9 cellular contexts compared by ENCODE assay signal in genomic region chr7:103989785-103990775, GRCh38. TPM values are rescaled to one million over a fixed set of nuclear protein-coding genes. Genes with fewer than 3 reads are reported as not detected.
DNase-seq lines count a peak whose midpoint lies in the region; ATAC-seq and TF ChIP-seq lines count a peak whose summit lies in the region.
"Had no signal": no experiment of that assay in that cellular context is flagged by ENCODE, and none has a peak within 500 bp of the region (broad histone marks: within the 10 kb centered on the region; RNA-seq: fewer than 3 reads in every experiment).

No MANE protein-coding gene starts in this region.

- no peak overlapping the region for H3K4me2 ChIP-seq in Karpas-422 (ENCODE audit: low read depth, low read length, poor library complexity, severe bottlenecking)

- peak in 1 of 2 donors; percentile 19 for TF ChIP-seq POLR2A in adrenal gland (IDR thresholded peaks at IDR 0.05)

- DNase-seq in AG04450 (ENCODE audit: low read depth, low spot score): no peak
- DNase-seq in GM20000 (ENCODE audit: low spot score): peak; percentile 41
- DNase-seq in NCI-H82 (lab: John Stamatoyannopoulos, UW): peak; percentile 85
- DNase-seq in adrenal gland: no peak
- DNase-seq in Karpas-422: no peak

- WGBS in ectodermal cell, 2 experiments: 2 to 4% methylated on average over 82 of the region's 82 CpGs
- 1 to 2% methylated on average over 32 to 46 of the region's 82 CpGs for WGBS in mesodermal cell (ENCODE audit: insufficient coverage in 2 of 2), 2 experiments
- 0 to 1% (median 1%) methylated on average over 25 to 82 of the region's 82 CpGs for WGBS in adrenal gland, 4 donors

- no peak for TF ChIP-seq CTCF in AG04450 (IDR thresholded peaks at IDR 0.05; ENCODE audit: low read depth, low read length)
- no peak for TF ChIP-seq CTCF in GM20000 (IDR thresholded peaks at IDR 0.05; ENCODE audit: extremely low read depth, missing control alignments)
- no peak for TF ChIP-seq CTCF in adrenal gland (IDR thresholded peaks at IDR 0.05)

- ATAC-seq in GM19455 (IDR thresholded peaks at IDR 0.05; ENCODE audit: unreplicated experiment): no peak

- CTCF ChIA-PET in AG04450 (lab: Charles Lee): no interaction called here

- H2AFZ ChIP-seq in Karpas-422 (ENCODE audit: low read length): no peak overlapping the region

- H3K27ac ChIP-seq in AG04450 (ENCODE audit: low read depth, low read length) (no peak overlapping the region), ectodermal cell (ENCODE audit: insufficient read depth, low read depth, low read length, poor library complexity, severe bottlenecking) (no peak overlapping the region), mesodermal cell (ENCODE audit: low read depth, low read length, severe bottlenecking) (no peak overlapping the region), adrenal gland (peak overlapping the region in 1 of 5 donors; percentile 30), Karpas-422 (ENCODE audit: low read length) (no peak overlapping the region)
- H3K27ac ChIP-seq: epithelial cell of prostate had no signal

- intact Hi-C loops in adrenal gland (cut with DNase I): no loop called here

- H3K9me3 ChIP-seq in AG04450 (ENCODE audit: control insufficient read depth, insufficient read depth, low read length) (no peaks in the 10 kb centered on the region; the same call in 1 of the 2 replicates), ectodermal cell (ENCODE audit: control insufficient read depth, low read length) (no peaks in the 10 kb centered on the region), mesodermal cell (ENCODE audit: control insufficient read depth, low read length) (no peaks in the 10 kb centered on the region), adrenal gland (replicated peaks in 1 of 3) (no peaks in the 10 kb centered on the region), Karpas-422 (ENCODE audit: low read length) (no peaks in the 10 kb centered on the region)

- H3K4me3 ChIP-seq in AG04450 (ENCODE audit: low read depth, low read length) (peak overlapping the region; percentile 59), ectodermal cell (ENCODE audit: insufficient read depth, low read depth, low read length) (peak overlapping the region; percentile 35), mesodermal cell (ENCODE audit: extremely low read depth, insufficient read depth, low read length, poor library complexity, severe bottlenecking) (peak overlapping the region; percentile 39), adrenal gland (peak overlapping the region in 2 of 4 donors; percentile 26 to 57), Karpas-422 (ENCODE audit: low read length) (no peak overlapping the region)

- H3K36me3 ChIP-seq in ectodermal cell (ENCODE audit: control insufficient read depth, insufficient read depth, low read length): no peaks in the 10 kb centered on the region
- no peaks in the 10 kb centered on the region for H3K36me3 ChIP-seq in mesodermal cell (ENCODE audit: control insufficient read depth, insufficient read depth, low read length)
- H3K36me3 ChIP-seq in adrenal gland (replicated peaks in 1 of 2): no peaks in the 10 kb centered on the region
- H3K36me3 ChIP-seq in Karpas-422 (ENCODE audit: insufficient read depth, low read length): no peaks in the 10 kb centered on the region

- POLR2A ChIA-PET in AG04450 (lab: Yijun Ruan, JAX): no interaction called here

- no peaks in the 10 kb centered on the region for H4K20me1 ChIP-seq in Karpas-422 (ENCODE audit: insufficient read depth, low read depth, low read length)

- H3K9me2 ChIP-seq in Karpas-422 (replicated peaks; ENCODE audit: insufficient read depth, low read length): no peaks in the 10 kb centered on the region

- H3K4me1 ChIP-seq in ectodermal cell (ENCODE audit: control insufficient read depth, insufficient read depth, low read length) (peaks cover 5% of the 10 kb centered on the region), mesodermal cell (ENCODE audit: control insufficient read depth, insufficient read depth, low read length, poor library complexity, severe bottlenecking) (peaks cover 6% of the 10 kb centered on the region), adrenal gland (replicated peaks in 1 of 2) (peaks cover 0 to 6% of the 10 kb centered on the region in 2 donors), Karpas-422 (ENCODE audit: low read length) (no peaks in the 10 kb centered on the region)

- H3K79me2 ChIP-seq in Karpas-422 (ENCODE audit: low read length): no peaks in the 10 kb centered on the region

- no peak overlapping the region for H3K9ac ChIP-seq in Karpas-422 (ENCODE audit: low read length)

- H3K27me3 ChIP-seq in AG04450 (ENCODE audit: control insufficient read depth, insufficient read depth, low read length) (peaks cover 25% of the 10 kb centered on the region), ectodermal cell (ENCODE audit: control insufficient read depth, insufficient read depth, low read length, poor library complexity, severe bottlenecking) (peaks cover 74% of the 10 kb centered on the region), adrenal gland (peaks cover 32% of the 10 kb centered on the region), Karpas-422 (ENCODE audit: low read length) (no peaks in the 10 kb centered on the region)

RNA-seq across cellular contexts. Expression of gene RELN, which starts 0.6 kb away (rescaled TPM):
- polyA plus RNA-seq in AG04450 (2011; rRNA removed) (6.0 and 7.6 TPM in 2 replicates), adrenal gland (1 to 10 TPM in 2 of 3 donors, under 1 TPM in 1; 0.88 to 2.6 (median 2.0) TPM)
- 17.0 and 19.7 TPM in 2 replicates for polyA minus RNA-seq in AG04450 (2011; rRNA and poly(A)+ RNA removed)
- 2.7 TPM for polyA plus RNA-seq in ectodermal cell (2013, experiment 1 of 4)
- 2.3 TPM for polyA plus RNA-seq in ectodermal cell (2013, experiment 2 of 4)
- 1.7 TPM for polyA plus RNA-seq in ectodermal cell (2013, experiment 3 of 4)
- polyA plus RNA-seq in ectodermal cell (2013, experiment 4 of 4): 2.7 TPM
- 15.8 TPM for polyA plus RNA-seq in mesodermal cell (2013, experiment 1 of 2)
- 18.8 TPM for polyA plus RNA-seq in mesodermal cell (2013, experiment 2 of 2)
- 1 to 10 TPM in 7 of 8 donors, under 1 TPM in 1; 0.95 to 7.9 (median 2.8) TPM for total RNA-seq in adrenal gland
- total RNA-seq in Karpas-422 (2014; rRNA removed; shearing (Covaris generic); ENCODE audit: low replicate concordance): not detected in 2 replicates

Comparison
In these comparisons a context has a peak if more than half of its experiments do, and no peak if none do; other contexts are left out.
1. DNase-seq: peak in GM20000 (single experiment) and NCI-H82 (single experiment); none in AG04450 (single experiment), adrenal gland (0 of 7) and Karpas-422 (single experiment).